Comparison of ENCODE assay signal across 8 cellular contexts in the genomic region with DNA sequence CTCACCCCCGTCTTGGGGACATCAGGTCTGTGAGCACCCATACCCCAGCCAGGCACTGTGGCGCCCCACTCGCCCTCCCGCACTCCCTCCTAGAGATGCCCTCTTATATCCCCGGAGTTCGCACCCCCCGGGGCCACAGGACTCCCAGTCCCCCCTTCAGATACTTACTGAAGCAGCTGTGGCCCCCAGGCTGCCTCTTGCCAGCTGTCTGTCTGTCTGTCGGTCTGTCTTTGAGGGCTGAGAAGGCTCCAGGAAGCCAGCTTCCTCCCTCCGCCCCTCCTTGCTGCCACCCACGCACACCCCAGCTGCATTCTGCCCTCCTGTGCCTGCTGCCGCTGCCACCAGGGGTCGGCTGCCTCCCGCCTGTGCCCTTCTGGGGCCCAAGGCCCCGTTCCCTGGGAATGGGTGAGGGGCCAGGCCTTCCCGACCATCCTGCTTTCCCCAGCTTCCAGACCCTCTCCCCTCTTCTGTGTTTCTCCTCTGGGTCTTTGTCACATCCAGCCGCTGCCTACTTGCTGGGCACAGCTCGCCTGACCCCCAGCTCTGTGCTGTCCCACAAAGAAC. TPM values are rescaled to one million over a fixed set of nuclear protein-coding genes. Genes with fewer than 3 reads are reported as not detected.
DNase-seq lines count a peak whose midpoint lies in the region; ATAC-seq and TF ChIP-seq lines count a peak whose summit lies in the region.

A gene (minus strand): TSS at position 226 of the 564 bp plus-strand sequence. CDS start 1,200 bp downstream, outside the sequence.

- H3K9me3 ChIP-seq in CD4-positive, alpha-beta memory T cell (ENCODE audit: control insufficient read depth in 1 of 2, low read length in 2 of 2): no peaks in the 10 kb centered on the region
- H3K9me3 ChIP-seq in OCI-LY7 (ENCODE audit: low read length): no peaks in the 10 kb centered on the region

- peaks cover 30% of the 10 kb centered on the region; the same call in 1 of the 2 replicates for H3K79me2 ChIP-seq in OCI-LY7 (ENCODE audit: insufficient read depth, low read depth, low read length)

- POLR2A ChIA-PET in CD4-positive, alpha-beta memory T cell (lab: Charles Lee; ENCODE audit: partially characterized antibody): interaction anchor here (0.8 to 10.7 kb wide), 7 partner anchors 7 to 188 kb away, joined by 3 to 164 read pairs (median 4); a partner anchor contains a TSS
- POLR2A ChIA-PET in OCI-LY7 (lab: Charles Lee): interaction anchor here (0.7 to 1.9 kb wide), 5 partner anchors 14 to 206 kb away, joined by 3 to 11 read pairs (median 4); a partner anchor contains a TSS

- peaks cover 15% of the 10 kb centered on the region for H3K36me3 ChIP-seq in CD4-positive, alpha-beta memory T cell (ENCODE audit: insufficient read depth, low read length)
- peaks cover 25% of the 10 kb centered on the region for H3K36me3 ChIP-seq in OCI-LY7 (ENCODE audit: insufficient read depth, low read length)

- peak; percentile 73 to 87 (median 78) for DNase-seq in CD4-positive, alpha-beta memory T cell
- DNase-seq in OCI-LY7 (ENCODE audit: low spot score): peak; percentile 69
- peak; percentile 59 to 73 for DNase-seq in activated T-helper 1 cell treated with anti-CD3 and anti-CD28 coated beads, Interleukin-2, amount 50 U/mL, for 16 hours (ENCODE audit: low read depth in 1 of 2, low spot score in 1 of 2)
- no peak for DNase-seq in mesothelial cell of epicardium (ENCODE audit: low spot score in 2 of 2, unreplicated experiment in 2 of 2)
- no peak for DNase-seq in hypothalamus (lab: John Stamatoyannopoulos, UW)
- DNase-seq in AG20443 (ENCODE audit: low spot score): no peak

- H3K27ac ChIP-seq in CD4-positive, alpha-beta memory T cell (ENCODE audit: low read depth, low read length): peak within 1 kb of the TSS; percentile 93
- peak within 1 kb of the TSS; percentile 89 for H3K27ac ChIP-seq in OCI-LY7 (ENCODE audit: low read depth, low read length, poor library complexity, severe bottlenecking)

- peak within 1 kb of the TSS; percentile 89 to 93 for H3K4me3 ChIP-seq in CD4-positive, alpha-beta memory T cell (ENCODE audit: low read length in 2 of 2)
- peak within 1 kb of the TSS; percentile 73 for H3K4me3 ChIP-seq in OCI-LY7 (ENCODE audit: low read depth, low read length, poor library complexity, severe bottlenecking)

- intact Hi-C loops in CD4-positive, alpha-beta memory T cell (cut with micrococcal nuclease): loop anchor here (1.0 kb wide), 1 partner anchor 16 kb away; a partner anchor contains a TSS
- intact Hi-C loops in OCI-LY7 (cut with micrococcal nuclease; ENCODE audit: unreplicated experiment): no loop called here

- BruUV-seq in OCI-LY7 (replicated peaks; lab: Mats Ljungman, UMichigan): TSS peak; percentile 72

- CTCF ChIA-PET in CD4-positive, alpha-beta memory T cell (lab: Charles Lee; ENCODE audit: partially characterized antibody): interaction anchor here (0.7 to 5.6 kb wide), 15 partner anchors 9 to 178 kb away, joined by 3 to 41 read pairs (median 5); a partner anchor contains a TSS
- CTCF ChIA-PET in OCI-LY7 (lab: Charles Lee; ENCODE audit: unreplicated experiment): interaction anchor here (0.5 to 0.6 kb wide), 2 partner anchors 1015 to 1140 kb away, joined by 3 read pairs; no protein-coding TSS in a partner anchor

- peaks cover 91% of the 10 kb centered on the region for H3K4me1 ChIP-seq in CD4-positive, alpha-beta memory T cell (ENCODE audit: insufficient read depth, low read length)
- peaks cover 98% of the 10 kb centered on the region for H3K4me1 ChIP-seq in OCI-LY7 (ENCODE audit: insufficient read depth, low read length, poor library complexity, severe bottlenecking)

- no peaks in the 10 kb centered on the region for H3K27me3 ChIP-seq in CD4-positive, alpha-beta memory T cell (ENCODE audit: insufficient read depth, low read length)

- peaks cover 10 to 39% of the 10 kb centered on the region in 2 donors for H3K36me3 Mint-ChIP-seq in CD4-positive, alpha-beta memory T cell
- H3K36me3 Mint-ChIP-seq in mesothelial cell of epicardium: no peaks in the 10 kb centered on the region
- peaks cover 49% of the 10 kb centered on the region for H3K36me3 Mint-ChIP-seq in stimulated activated naive CD8-positive, alpha-beta T cell treated with anti-CD3 and anti-CD28 coated beads, Interleukin-15, Interleukin-2, amounts not matched to agents 100 ng/mL and 50 ng/mL, for 24 hours (ENCODE audit: low read depth)

- peak; percentile 40 for ATAC-seq in GM21576 (IDR thresholded peaks at IDR 0.05; ENCODE audit: unreplicated experiment)

- no peaks in the 10 kb centered on the region for H3K9me2 ChIP-seq in OCI-LY7 (ENCODE audit: insufficient read depth, low read length)

- peak within 1 kb of the TSS; percentile 92 to 98 (median 96) for H3K4me3 Mint-ChIP-seq in CD4-positive, alpha-beta memory T cell
- no peak within 1 kb of the TSS for H3K4me3 Mint-ChIP-seq in mesothelial cell of epicardium
- peak within 1 kb of the TSS; percentile 99 for H3K4me3 Mint-ChIP-seq in stimulated activated naive CD8-positive, alpha-beta T cell treated with anti-CD3 and anti-CD28 coated beads, Interleukin-15, Interleukin-2, amounts not matched to agents 100 ng/mL and 50 ng/mL, for 24 hours

- TF ChIP-seq CTCF in OCI-LY7 (conservative IDR thresholded peaks at IDR 0.05; ENCODE audit: low read length): peak; percentile 63
- TF ChIP-seq CTCF in mesothelial cell of epicardium (IDR thresholded peaks at IDR 0.05; ENCODE audit: unreplicated experiment): no peak

- H2AFZ ChIP-seq in OCI-LY7 (ENCODE audit: low read length): peak within 1 kb of the TSS; percentile 24; the same call in 1 of the 2 replicates

- peak within 1 kb of the TSS; percentile 95 for H3K4me2 ChIP-seq in OCI-LY7 (ENCODE audit: low read length)

- no peaks in the 10 kb centered on the region for H3K9me3 Mint-ChIP-seq in CD4-positive, alpha-beta memory T cell
- no peaks in the 10 kb centered on the region for H3K9me3 Mint-ChIP-seq in mesothelial cell of epicardium
- no peaks in the 10 kb centered on the region for H3K9me3 Mint-ChIP-seq in stimulated activated naive CD8-positive, alpha-beta T cell treated with anti-CD3 and anti-CD28 coated beads, Interleukin-15, Interleukin-2, amounts not matched to agents 100 ng/mL and 50 ng/mL, for 24 hours

- H3K27ac Mint-ChIP-seq in CD4-positive, alpha-beta memory T cell: peak within 1 kb of the TSS; percentile 94 to 99 (median 99)
- H3K27ac Mint-ChIP-seq in mesothelial cell of epicardium: peak within 1 kb of the TSS; percentile 13
- H3K27ac Mint-ChIP-seq in stimulated activated naive CD8-positive, alpha-beta T cell treated with anti-CD3 and anti-CD28 coated beads, Interleukin-15, Interleukin-2, amounts not matched to agents 100 ng/mL and 50 ng/mL, for 24 hours: peak within 1 kb of the TSS; percentile 100

- no peaks in the 10 kb centered on the region for H3K27me3 Mint-ChIP-seq in CD4-positive, alpha-beta memory T cell
- H3K27me3 Mint-ChIP-seq in mesothelial cell of epicardium (ENCODE audit: low read depth): no peaks in the 10 kb centered on the region
- H3K27me3 Mint-ChIP-seq in stimulated activated naive CD8-positive, alpha-beta T cell treated with anti-CD3 and anti-CD28 coated beads, Interleukin-15, Interleukin-2, amounts not matched to agents 100 ng/mL and 50 ng/mL, for 24 hours: no peaks in the 10 kb centered on the region

- H3K4me1 Mint-ChIP-seq in CD4-positive, alpha-beta memory T cell: peaks cover 55 to 97% (median 75%) of the 10 kb centered on the region in 4 donors
- H3K4me1 Mint-ChIP-seq in mesothelial cell of epicardium: peaks cover 30% of the 10 kb centered on the region
- peaks cover 87% of the 10 kb centered on the region for H3K4me1 Mint-ChIP-seq in stimulated activated naive CD8-positive, alpha-beta T cell treated with anti-CD3 and anti-CD28 coated beads, Interleukin-15, Interleukin-2, amounts not matched to agents 100 ng/mL and 50 ng/mL, for 24 hours (ENCODE audit: low read depth)

- no peaks in the 10 kb centered on the region for H4K20me1 ChIP-seq in OCI-LY7 (ENCODE audit: insufficient read depth, low read length)

RNA-seq across cellular contexts. Expression of the gene that starts here (rescaled TPM):
- 10 to 100 TPM; 67.6 to 68.4 TPM for total RNA-seq in CD4-positive, alpha-beta memory T cell
- polyA plus RNA-seq in CD4-positive, alpha-beta memory T cell: 10 to 100 TPM; 50.5 to 84.1 TPM
- total RNA-seq in OCI-LY7 (2014; rRNA removed; shearing (Covaris generic)): 54.2 and 67.5 TPM in 2 replicates
- 79.1 and 83.1 TPM in 2 replicates for total RNA-seq in OCI-LY7 (2022)
- 0.31 to 0.49 TPM (median 0.32 TPM) in 3 replicates for total RNA-seq in mesothelial cell of epicardium

Comparison
In these comparisons a context has a peak if more than half of its experiments do, and no peak if none do; other contexts are left out.
1. RNA of the gene that starts here (total RNA-seq): 54.2 to 83.1 TPM in OCI-LY7 and 67.6 to 68.4 TPM in CD4-positive, alpha-beta memory T cell; 0.31 to 0.49 TPM in mesothelial cell of epicardium; every median in the first group is over 10 times any median in the second.
2. DNase-seq: peak in CD4-positive, alpha-beta memory T cell (5 of 5), OCI-LY7 (single experiment) and activated T-helper 1 cell treated with anti-CD3 and anti-CD28 coated beads, Interleukin-2, amount 50 U/mL, for 16 hours (2 of 2); none in mesothelial cell of epicardium (0 of 2), hypothalamus (0 of 51) and AG20443 (single experiment).
3. H3K27ac Mint-ChIP-seq: peak in every context shown above with its lines; median percentile 100 in stimulated activated naive CD8-positive, alpha-beta T cell treated with anti-CD3 and anti-CD28 coated beads, Interleukin-15, Interleukin-2, amounts not matched to agents 100 ng/mL and 50 ng/mL, for 24 hours; 99 in CD4-positive, alpha-beta memory T cell; 13 in mesothelial cell of epicardium.